In the genomic region with DNA sequence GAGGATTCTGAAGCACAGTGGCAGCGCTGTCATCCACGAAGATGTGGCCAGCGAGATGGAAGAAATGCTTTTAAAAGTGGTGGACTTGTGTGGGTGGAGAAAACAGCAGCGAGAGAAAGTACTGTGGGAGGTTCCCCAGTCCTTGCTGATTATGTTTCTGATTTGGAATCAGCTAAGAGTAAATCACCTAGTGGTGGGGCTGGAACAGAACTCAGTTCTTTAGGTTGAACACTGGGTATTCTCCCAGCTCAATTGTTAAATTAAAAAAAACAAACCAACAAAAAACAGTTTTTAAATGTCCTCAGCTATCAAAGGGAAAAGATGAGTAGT, we compare ENCODE assay signal across 8 cellular contexts. TPM values are rescaled to one million over a fixed set of nuclear protein-coding genes. Genes with fewer than 3 reads are reported as not detected.
DNase-seq lines count a peak whose midpoint lies in the region; ATAC-seq and TF ChIP-seq lines count a peak whose summit lies in the region.

No MANE protein-coding gene starts in this region.

- TF ChIP-seq CTCF in AG04450 (IDR thresholded peaks at IDR 0.05; ENCODE audit: low read depth, low read length), result peak; percentile 36
- peak; percentile 48 for TF ChIP-seq CTCF in SK-N-SH (IDR thresholded peaks at IDR 0.05)
- TF ChIP-seq CTCF in epithelial cell of proximal tubule (conservative IDR thresholded peaks at IDR 0.05; ENCODE audit: low read depth, low read length), result peak; percentile 35
- peak; percentile 28 for TF ChIP-seq CTCF in neural progenitor cell (IDR thresholded peaks at IDR 0.05)

- H3K9me3 ChIP-seq in AG04450 (ENCODE audit: control insufficient read depth, insufficient read depth, low read length) (no peaks in the 10 kb centered on the region), SK-N-SH (no peaks in the 10 kb centered on the region), neural progenitor cell (ENCODE audit: low read depth) (no peaks in the 10 kb centered on the region)

- no peak overlapping the region for H3K27ac Mint-ChIP-seq in neural progenitor cell

- ATAC-seq in GM18508 (IDR thresholded peaks at IDR 0.05; ENCODE audit: insufficient read depth, unreplicated experiment) (peak; percentile 28), HG03039 (IDR thresholded peaks at IDR 0.05; ENCODE audit: unreplicated experiment) (peak; percentile 12), HG02610 (IDR thresholded peaks at IDR 0.05; ENCODE audit: unreplicated experiment) (no peak)

- 0% methylated on average over 4 of the region's 4 CpGs for WGBS in SK-N-SH (ENCODE audit: low lambda C conversion rate)

- H3K27ac ChIP-seq in AG04450 (ENCODE audit: low read depth, low read length) (peak overlapping the region; percentile 59), SK-N-SH (ENCODE audit: low read depth in 2 of 2, low read length in 1 of 2) (peak overlapping the region; percentile 82 to 85; a peak in 3 of 4 replicates), neural progenitor cell (no peak overlapping the region)

- peaks cover 13% of the 10 kb centered on the region for H3K27me3 Mint-ChIP-seq in neural progenitor cell (ENCODE audit: insufficient read depth, low read depth)

- TF ChIP-seq RAD21 in SK-N-SH (IDR thresholded peaks at IDR 0.05; ENCODE audit: low read length), result no peak

- peaks cover 30% of the 10 kb centered on the region for H3K36me3 Mint-ChIP-seq in neural progenitor cell

- H3K4me3 ChIP-seq in AG04450 (ENCODE audit: low read depth, low read length), result peak overlapping the region; percentile 73
- peak overlapping the region; percentile 84 to 90 for H3K4me3 ChIP-seq in SK-N-SH (ENCODE audit: low read depth in 2 of 2, low read length in 1 of 2)
- H3K4me3 ChIP-seq in epithelial cell of proximal tubule (ENCODE audit: low read depth, low read length), result peak overlapping the region; percentile 89
- peak overlapping the region; percentile 73 for H3K4me3 ChIP-seq in neural progenitor cell

- H3K4me1 ChIP-seq in SK-N-SH (ENCODE audit: control insufficient read depth in 1 of 2, insufficient read depth in 2 of 2, low read depth in 1 of 2, low read length in 1 of 2), result peaks cover 0 to 13% of the 10 kb centered on the region in 2 experiments; a peak in 2 of 4 replicates
- H3K4me1 ChIP-seq in neural progenitor cell, result peaks cover 7% of the 10 kb centered on the region

- H3K36me3 ChIP-seq in SK-N-SH (replicated peaks in 1 of 2; ENCODE audit: control insufficient read depth in 1 of 2, insufficient read depth in 2 of 2, low read length in 1 of 2) (peaks cover 22 to 28% of the 10 kb centered on the region in 2 experiments), neural progenitor cell (peaks cover 6% of the 10 kb centered on the region)

- peak overlapping the region; percentile 71 for H3K9ac ChIP-seq in SK-N-SH
- no peak overlapping the region for H3K9ac ChIP-seq in neural progenitor cell

- TF ChIP-seq EP300 in SK-N-SH (IDR thresholded peaks at IDR 0.05; ENCODE audit: borderline replicate concordance in 1 of 2, low read depth in 1 of 2, low read length in 1 of 2), result no peak

- H3K27me3 ChIP-seq in AG04450 (ENCODE audit: control insufficient read depth, insufficient read depth, low read length), result no peaks in the 10 kb centered on the region
- peaks cover 6% of the 10 kb centered on the region; the same call in 1 of the 2 replicates for H3K27me3 ChIP-seq in SK-N-SH (ENCODE audit: insufficient read depth)
- H3K27me3 ChIP-seq in neural progenitor cell, result peaks cover 48% of the 10 kb centered on the region

- H3K9me2 ChIP-seq in SK-N-SH, result no peaks in the 10 kb centered on the region

- DNase-seq in AG04450 (ENCODE audit: low read depth, low spot score) (no peak), SK-N-SH (no peak), epithelial cell of proximal tubule (ENCODE audit: low read depth) (no peak), neural progenitor cell (ENCODE audit: low spot score) (no peak), NCI-H2196 (lab: John Stamatoyannopoulos, UW; ENCODE audit: unreplicated experiment) (no peak)

- peaks cover 7% of the 10 kb centered on the region for H3K4me1 Mint-ChIP-seq in neural progenitor cell

- H3K4me3 Mint-ChIP-seq in neural progenitor cell, result peak overlapping the region; percentile 86

- H2AFZ ChIP-seq in SK-N-SH (ENCODE audit: low read depth), result peak overlapping the region; percentile 99
- peak overlapping the region; percentile 86 for H2AFZ ChIP-seq in neural progenitor cell (replicated peaks)

- H4K20me1 ChIP-seq in SK-N-SH (ENCODE audit: insufficient read depth) (no peaks in the 10 kb centered on the region), neural progenitor cell (ENCODE audit: low read depth) (peaks cover 24% of the 10 kb centered on the region)

- H3K79me2 ChIP-seq in SK-N-SH (ENCODE audit: insufficient read depth), result peaks cover 42% of the 10 kb centered on the region
- H3K79me2 ChIP-seq in neural progenitor cell (ENCODE audit: low read depth), result peaks cover 42% of the 10 kb centered on the region

- H3F3A ChIP-seq in SK-N-SH (replicated peaks; ENCODE audit: insufficient read depth) (no peaks in the 10 kb centered on the region), neural progenitor cell (ENCODE audit: low read depth) (no peaks in the 10 kb centered on the region)

- H3K9me3 Mint-ChIP-seq in neural progenitor cell, result peaks cover 5% of the 10 kb centered on the region

- POLR2A ChIA-PET in AG04450 (lab: Yijun Ruan, JAX), result interaction anchor here (0.6 kb wide), 1 partner anchor 64 kb away, joined by 3 read pairs; no protein-coding TSS in a partner anchor
- POLR2A ChIA-PET in SK-N-SH (lab: Yijun Ruan, JAX), result no interaction called here

- CTCF ChIA-PET in AG04450 (lab: Charles Lee), result interaction anchor here (1.1 kb wide), 1 partner anchor 14 kb away, joined by 8 read pairs; no protein-coding TSS in a partner anchor
- CTCF ChIA-PET in SK-N-SH (lab: Yijun Ruan, JAX), result interaction anchor here (1.3 kb wide), 1 partner anchor 27 kb away, joined by 3 read pairs; no protein-coding TSS in a partner anchor

- peak overlapping the region; percentile 84 for H3K4me2 ChIP-seq in SK-N-SH
- H3K4me2 ChIP-seq in neural progenitor cell, result peak overlapping the region; percentile 96

TF ChIP-seq in SK-N-SH, 30 proteins besides CTCF, POLR2A, EP300 and RAD21:
- TF ChIP-seq RCOR1 (IDR thresholded peaks at IDR 0.05; ENCODE audit: low read length) (no peak), RXRA (IDR thresholded peaks at IDR 0.05; ENCODE audit: borderline replicate concordance, low read depth) (no peak), RFX5 (IDR thresholded peaks at IDR 0.05; ENCODE audit: low read length) (no peak), ELF1 (IDR thresholded peaks at IDR 0.05) (no peak), GABPA (IDR thresholded peaks at IDR 0.05; ENCODE audit: low read depth) (no peak), NRF1 (IDR thresholded peaks at IDR 0.05; ENCODE audit: low read depth, low read length) (no peak), TEAD4 (IDR thresholded peaks at IDR 0.05; ENCODE audit: borderline replicate concordance, insufficient read depth) (no peak)
- TF ChIP-seq, protein P1, sequence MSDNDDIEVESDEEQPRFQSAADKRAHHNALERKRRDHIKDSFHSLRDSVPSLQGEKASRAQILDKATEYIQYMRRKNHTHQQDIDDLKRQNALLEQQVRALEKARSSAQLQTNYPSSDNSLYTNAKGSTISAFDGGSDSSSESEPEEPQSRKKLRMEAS (IDR thresholded peaks at IDR 0.05; ENCODE audit: low read depth), result no peak
- TF ChIP-seq, protein P2, sequence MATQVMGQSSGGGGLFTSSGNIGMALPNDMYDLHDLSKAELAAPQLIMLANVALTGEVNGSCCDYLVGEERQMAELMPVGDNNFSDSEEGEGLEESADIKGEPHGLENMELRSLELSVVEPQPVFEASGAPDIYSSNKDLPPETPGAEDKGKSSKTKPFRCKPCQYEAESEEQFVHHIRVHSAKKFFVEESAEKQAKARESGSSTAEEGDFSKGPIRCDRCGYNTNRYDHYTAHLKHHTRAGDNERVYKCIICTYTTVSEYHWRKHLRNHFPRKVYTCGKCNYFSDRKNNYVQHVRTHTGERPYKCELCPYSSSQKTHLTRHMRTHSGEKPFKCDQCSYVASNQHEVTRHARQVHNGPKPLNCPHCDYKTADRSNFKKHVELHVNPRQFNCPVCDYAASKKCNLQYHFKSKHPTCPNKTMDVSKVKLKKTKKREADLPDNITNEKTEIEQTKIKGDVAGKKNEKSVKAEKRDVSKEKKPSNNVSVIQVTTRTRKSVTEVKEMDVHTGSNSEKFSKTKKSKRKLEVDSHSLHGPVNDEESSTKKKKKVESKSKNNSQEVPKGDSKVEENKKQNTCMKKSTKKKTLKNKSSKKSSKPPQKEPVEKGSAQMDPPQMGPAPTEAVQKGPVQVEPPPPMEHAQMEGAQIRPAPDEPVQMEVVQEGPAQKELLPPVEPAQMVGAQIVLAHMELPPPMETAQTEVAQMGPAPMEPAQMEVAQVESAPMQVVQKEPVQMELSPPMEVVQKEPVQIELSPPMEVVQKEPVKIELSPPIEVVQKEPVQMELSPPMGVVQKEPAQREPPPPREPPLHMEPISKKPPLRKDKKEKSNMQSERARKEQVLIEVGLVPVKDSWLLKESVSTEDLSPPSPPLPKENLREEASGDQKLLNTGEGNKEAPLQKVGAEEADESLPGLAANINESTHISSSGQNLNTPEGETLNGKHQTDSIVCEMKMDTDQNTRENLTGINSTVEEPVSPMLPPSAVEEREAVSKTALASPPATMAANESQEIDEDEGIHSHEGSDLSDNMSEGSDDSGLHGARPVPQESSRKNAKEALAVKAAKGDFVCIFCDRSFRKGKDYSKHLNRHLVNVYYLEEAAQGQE (IDR thresholded peaks at IDR 0.05; ENCODE audit: low read depth, low read length), result no peak

RNA-seq across cellular contexts. Expression of gene ZNF322, which starts 0.5 kb away (rescaled TPM):
- polyA plus RNA-seq in AG04450 (2011; rRNA removed) (13.3 and 19.5 TPM in 2 replicates), SK-N-SH (2012; rRNA removed) (4.0 and 6.9 TPM in 2 replicates)
- 16.6 and 16.9 TPM in 2 replicates for polyA minus RNA-seq in AG04450 (2011; rRNA and poly(A)+ RNA removed)
- polyA plus RNA-seq in SK-N-SH (2012; cell fraction: cytosol; rRNA removed), result 5.1 and 5.3 TPM in 2 replicates
- polyA plus RNA-seq in SK-N-SH (2012; cell fraction: nucleus; rRNA removed), result 14.7 and 21.7 TPM in 2 replicates
- total RNA-seq in epithelial cell of proximal tubule (7.1 and 11.5 TPM in 2 replicates), neural progenitor cell (ENCODE audit: low replicate concordance) (35.4 and 54.8 TPM in 2 replicates)
